34 cellular contexts compared by ENCODE assay signal in the genomic region with DNA sequence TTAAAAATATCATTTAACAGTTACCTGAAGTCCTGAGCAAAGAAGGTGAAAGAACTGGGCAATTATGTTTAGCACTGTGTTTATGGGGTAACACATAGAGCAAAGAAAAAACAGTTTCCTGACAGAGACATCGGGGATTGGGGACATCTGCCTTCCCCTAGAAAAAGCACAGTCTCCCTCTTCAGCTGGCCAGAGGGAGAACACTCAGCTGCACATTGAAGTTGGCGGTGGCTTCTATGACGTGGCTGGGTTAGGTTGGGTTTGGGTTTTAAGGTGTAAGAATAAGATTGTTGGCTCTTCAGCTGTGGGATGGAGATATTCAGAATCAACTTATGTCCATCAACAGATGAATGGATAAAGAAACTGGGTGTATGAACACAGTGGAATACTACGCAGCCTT.
"Had no signal": no experiment of that assay in that cellular context is flagged by ENCODE, and none has a peak within 500 bp of the region (broad histone marks: within the 10 kb centered on the region; RNA-seq: fewer than 3 reads in every experiment).

No MANE protein-coding gene starts in this region.

- H3K4me3 ChIP-seq: MG63 had no signal

- H3K9me3 ChIP-seq: MG63 had no signal

- H3K36me3 ChIP-seq: MG63 had no signal

- DNase-seq: Karpas-422, Kasumi-1, MG63, MM.1S, MV-4-11, NCI-H1048, NCI-H1092, NCI-H1092 treated with DMSO at 0.1 percent for 48 hours, NCI-H1105, NCI-H1105 treated with DMSO at 0.1 percent for 48 hours, NCI-H1417, NCI-H1417 treated with DMSO at 0.1 percent for 48 hours, NCI-H1436, NCI-H1436 treated with DMSO at 0.1 percent for 48 hours, NCI-H146, NCI-H1694, NCI-H1694 treated with DMSO at 0.1 percent for 48 hours, NCI-H187, NCI-H187 treated with DMSO at 0.1 percent for 48 hours, NCI-H1930, NCI-H2029, NCI-H2029 treated with DMSO at 0.1 percent for 48 hours, NCI-H2081, NCI-H2081 treated with DMSO at 0.1 percent for 48 hours, NCI-H2107, NCI-H2171, NCI-H2171 treated with DMSO at 0.1 percent for 48 hours, NCI-H2227 treated with DMSO at 0.1 percent for 48 hours, NCI-H226, NCI-H345, NCI-H446, NCI-H446 treated with DMSO at 0.1 percent for 48 hours, NCI-H510A, NCI-H524 had no signal

- H3K27me3 ChIP-seq: MG63 had no signal
